Comparison of ENCODE assay signal across 1 cellular context in genomic region chr6:30717845-30718795, GRCh38.
A peak's percentile ranks its signal among the peaks of the same experiment; 100 is the strongest.
TF ChIP-seq lines count a peak whose summit lies in the region.

No MANE protein-coding gene starts in this region.

TF ChIP-seq in HepG2, 621 proteins besides CTCF, POLR2A, EP300 and RAD21 (continued from another document):
- TF ChIP-seq, protein P1, sequence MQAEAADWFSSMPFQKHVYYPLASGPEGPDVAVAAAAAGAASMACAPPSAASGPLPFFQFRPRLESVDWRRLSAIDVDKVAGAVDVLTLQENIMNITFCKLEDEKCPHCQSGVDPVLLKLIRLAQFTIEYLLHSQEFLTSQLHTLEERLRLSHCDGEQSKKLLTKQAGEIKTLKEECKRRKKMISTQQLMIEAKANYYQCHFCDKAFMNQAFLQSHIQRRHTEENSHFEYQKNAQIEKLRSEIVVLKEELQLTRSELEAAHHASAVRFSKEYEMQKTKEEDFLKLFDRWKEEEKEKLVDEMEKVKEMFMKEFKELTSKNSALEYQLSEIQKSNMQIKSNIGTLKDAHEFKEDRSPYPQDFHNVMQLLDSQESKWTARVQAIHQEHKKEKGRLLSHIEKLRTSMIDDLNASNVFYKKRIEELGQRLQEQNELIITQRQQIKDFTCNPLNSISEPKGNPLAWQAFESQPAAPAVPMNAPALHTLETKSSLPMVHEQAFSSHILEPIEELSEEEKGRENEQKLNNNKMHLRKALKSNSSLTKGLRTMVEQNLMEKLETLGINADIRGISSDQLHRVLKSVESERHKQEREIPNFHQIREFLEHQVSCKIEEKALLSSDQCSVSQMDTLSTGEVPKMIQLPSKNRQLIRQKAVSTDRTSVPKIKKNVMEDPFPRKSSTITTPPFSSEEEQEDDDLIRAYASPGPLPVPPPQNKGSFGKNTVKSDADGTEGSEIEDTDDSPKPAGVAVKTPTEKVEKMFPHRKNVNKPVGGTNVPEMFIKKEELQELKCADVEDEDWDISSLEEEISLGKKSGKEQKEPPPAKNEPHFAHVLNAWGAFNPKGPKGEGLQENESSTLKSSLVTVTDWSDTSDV (CRISPR knock-in tag; IDR thresholded peaks at IDR 0.05): 0 out of 2 replicates have a peak, but pooled peaks have one; percentile 30
- TF ChIP-seq ZNF234 (CRISPR knock-in tag; conservative IDR thresholded peaks at IDR 0.05): peak; percentile 54; the same call in 1 of the 2 replicates
- 0 out of 2 replicates have a peak, but pooled peaks have one; percentile 37 for TF ChIP-seq ZNF891 (CRISPR knock-in tag; IDR thresholded peaks at IDR 0.05)
- 0 out of 2 replicates have a peak, but pooled peaks have one; percentile 16 for TF ChIP-seq BRCA1 (CRISPR knock-in tag; IDR thresholded peaks at IDR 0.05)
- peak; percentile 8; the same call in 1 of the 2 replicates for TF ChIP-seq ZNF564 (CRISPR knock-in tag; IDR thresholded peaks at IDR 0.05)
- 0 out of 2 replicates have a peak, but pooled peaks have one; percentile 7 for TF ChIP-seq ZNF441 (CRISPR knock-in tag; IDR thresholded peaks at IDR 0.05; ENCODE audit: borderline replicate concordance)
- peak; percentile 51; the same call in 1 of the 2 replicates for TF ChIP-seq LBX2 (CRISPR knock-in tag; IDR thresholded peaks at IDR 0.05; ENCODE audit: borderline replicate concordance)
- 0 out of 2 replicates have a peak, but pooled peaks have one; percentile 2 for TF ChIP-seq GTF3A (CRISPR knock-in tag; conservative IDR thresholded peaks at IDR 0.05)
- TF ChIP-seq ZBTB38 (CRISPR knock-in tag; IDR thresholded peaks at IDR 0.05): peak; percentile 98
- TF ChIP-seq SSRP1 (CRISPR knock-in tag; IDR thresholded peaks at IDR 0.05): 0 out of 2 replicates have a peak, but pooled peaks have one; percentile 9
- TF ChIP-seq ZBTB4 (CRISPR knock-in tag; IDR thresholded peaks at IDR 0.05; ENCODE audit: borderline replicate concordance): peak; percentile 43; the same call in 1 of the 2 replicates
- TF ChIP-seq ZNF790 (CRISPR knock-in tag; IDR thresholded peaks at IDR 0.05; ENCODE audit: borderline replicate concordance): peak; percentile 57; the same call in 1 of the 2 replicates
- peak; percentile 8 for TF ChIP-seq ZSCAN9 (CRISPR knock-in tag; IDR thresholded peaks at IDR 0.05; ENCODE audit: borderline replicate concordance)
- TF ChIP-seq ZSCAN20 (CRISPR knock-in tag; IDR thresholded peaks at IDR 0.05; ENCODE audit: borderline replicate concordance): 0 out of 2 replicates have a peak, but pooled peaks have one; percentile 6
- TF ChIP-seq, protein P2, sequence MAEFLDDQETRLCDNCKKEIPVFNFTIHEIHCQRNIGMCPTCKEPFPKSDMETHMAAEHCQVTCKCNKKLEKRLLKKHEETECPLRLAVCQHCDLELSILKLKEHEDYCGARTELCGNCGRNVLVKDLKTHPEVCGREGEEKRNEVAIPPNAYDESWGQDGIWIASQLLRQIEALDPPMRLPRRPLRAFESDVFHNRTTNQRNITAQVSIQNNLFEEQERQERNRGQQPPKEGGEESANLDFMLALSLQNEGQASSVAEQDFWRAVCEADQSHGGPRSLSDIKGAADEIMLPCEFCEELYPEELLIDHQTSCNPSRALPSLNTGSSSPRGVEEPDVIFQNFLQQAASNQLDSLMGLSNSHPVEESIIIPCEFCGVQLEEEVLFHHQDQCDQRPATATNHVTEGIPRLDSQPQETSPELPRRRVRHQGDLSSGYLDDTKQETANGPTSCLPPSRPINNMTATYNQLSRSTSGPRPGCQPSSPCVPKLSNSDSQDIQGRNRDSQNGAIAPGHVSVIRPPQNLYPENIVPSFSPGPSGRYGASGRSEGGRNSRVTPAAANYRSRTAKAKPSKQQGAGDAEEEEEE (CRISPR knock-in tag; IDR thresholded peaks at IDR 0.05; ENCODE audit: borderline replicate concordance): peak; percentile 49; the same call in 1 of the 2 replicates
- TF ChIP-seq SMARCC2 (IDR thresholded peaks at IDR 0.05): 0 out of 2 replicates have a peak, but pooled peaks have one; percentile 39
- TF ChIP-seq HNRNPL (IDR thresholded peaks at IDR 0.05; ENCODE audit: low read depth, low read length): 0 out of 2 replicates have a peak, but pooled peaks have one; percentile 11
- peak; percentile 29; the same call in 1 of the 2 replicates for TF ChIP-seq AHR (CRISPR knock-in tag; IDR thresholded peaks at IDR 0.05)
- TF ChIP-seq TARDBP (CRISPR knock-in tag; IDR thresholded peaks at IDR 0.05): 0 out of 2 replicates have a peak, but pooled peaks have one; percentile 34
- TF ChIP-seq ZNF567 (CRISPR knock-in tag; IDR thresholded peaks at IDR 0.05; ENCODE audit: borderline replicate concordance): 0 out of 2 replicates have a peak, but pooled peaks have one; percentile 13
